ENCODE assay signal across 15 cellular contexts in the genomic region with DNA sequence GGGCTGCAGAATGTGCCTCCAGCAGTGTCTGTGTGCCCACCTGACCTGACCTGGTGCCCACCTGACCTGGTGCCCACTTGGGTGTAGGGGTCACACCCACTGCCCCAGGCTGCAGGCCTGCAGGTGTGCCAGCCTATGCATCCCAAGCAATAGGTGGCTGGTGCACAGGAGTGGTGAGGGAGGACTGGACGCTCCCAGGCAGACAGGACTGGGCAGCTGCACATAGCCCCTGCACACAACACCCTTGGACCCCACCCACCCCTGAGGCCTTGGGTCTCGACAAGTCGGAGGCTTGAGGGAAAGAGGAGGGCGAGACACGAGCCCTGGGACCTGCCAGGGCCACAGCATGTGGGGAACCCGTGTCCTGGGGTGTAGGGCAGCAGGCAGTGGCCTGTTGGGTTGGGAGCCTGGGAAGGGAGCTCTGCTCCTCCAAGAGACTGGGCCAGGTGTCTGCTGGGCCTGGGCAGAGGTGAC. TPM values are rescaled to one million over a fixed set of nuclear protein-coding genes. Genes with fewer than 3 reads are reported as not detected.
DNase-seq lines count a peak whose midpoint lies in the region; ATAC-seq and TF ChIP-seq lines count a peak whose summit lies in the region.
"Had no signal": no experiment of that assay in that cellular context is flagged by ENCODE, and none has a peak within 500 bp of the region (broad histone marks: within the 10 kb centered on the region; RNA-seq: fewer than 3 reads in every experiment).

No MANE protein-coding gene starts in this region.

- H3K27ac ChIP-seq in PC-3 (ENCODE audit: low read length), result peak overlapping the region; percentile 26
- H3K27ac ChIP-seq in right cardiac atrium (ENCODE audit: low read length), result no peak overlapping the region
- peak overlapping the region in 4 of 5 donors; percentile 77 to 86 (median 84) for H3K27ac ChIP-seq in stomach
- H3K27ac ChIP-seq in effector memory CD4-positive, alpha-beta T cell (ENCODE audit: insufficient read depth, low read length, poor library complexity, severe bottlenecking), result no peak overlapping the region
- no peak overlapping the region for H3K27ac ChIP-seq in lower lobe of right lung
- H3K27ac ChIP-seq: ascending aorta had no signal

- no peaks in the 10 kb centered on the region for H3K36me3 ChIP-seq in PC-3 (ENCODE audit: low read depth, low read length)
- no peaks in the 10 kb centered on the region for H3K36me3 ChIP-seq in stomach
- H3K36me3 ChIP-seq in effector memory CD4-positive, alpha-beta T cell (ENCODE audit: control insufficient read depth, insufficient read depth, low read length), result no peaks in the 10 kb centered on the region
- no peaks in the 10 kb centered on the region for H3K36me3 ChIP-seq in lower lobe of right lung
- H3K36me3 ChIP-seq: ascending aorta had no signal

- TF ChIP-seq POLR2A in stomach (IDR thresholded peaks at IDR 0.05), result no peak

- H3K27me3 ChIP-seq in PC-3 (ENCODE audit: low read length), result no peaks in the 10 kb centered on the region
- no peaks in the 10 kb centered on the region for H3K27me3 ChIP-seq in right cardiac atrium (ENCODE audit: control insufficient read depth, insufficient read depth)
- peaks cover 0 to 36% (median 16%) of the 10 kb centered on the region in 3 donors for H3K27me3 ChIP-seq in stomach
- peaks cover 10% of the 10 kb centered on the region for H3K27me3 ChIP-seq in effector memory CD4-positive, alpha-beta T cell (replicated peaks; ENCODE audit: control insufficient read depth, insufficient read depth, low read length, poor library complexity, severe bottlenecking)
- peaks cover 25% of the 10 kb centered on the region for H3K27me3 ChIP-seq in lower lobe of right lung (ENCODE audit: low read depth)

- H3K9ac ChIP-seq in PC-3 (ENCODE audit: low read length), result peak overlapping the region; percentile 22; the same call in 1 of the 2 replicates

- CTCF ChIA-PET in PC-3 (lab: Charles Lee), result no interaction called here

- peaks cover 29% of the 10 kb centered on the region for H3K4me1 ChIP-seq in PC-3 (ENCODE audit: insufficient read depth, low read length)
- H3K4me1 ChIP-seq in right cardiac atrium (ENCODE audit: control insufficient read depth, insufficient read depth, low read length), result no peaks in the 10 kb centered on the region
- peaks cover 35 to 61% (median 45%) of the 10 kb centered on the region in 4 donors for H3K4me1 ChIP-seq in stomach
- H3K4me1 ChIP-seq in effector memory CD4-positive, alpha-beta T cell (ENCODE audit: control insufficient read depth, insufficient read depth, low read length, poor library complexity, severe bottlenecking), result peaks cover 3% of the 10 kb centered on the region
- peaks cover 17% of the 10 kb centered on the region for H3K4me1 ChIP-seq in lower lobe of right lung

- DNase-seq in Daoy (ENCODE audit: low read depth) (peak; percentile 7), PC-3 (no peak), right cardiac atrium (peak in 2 of 3 donors; percentile 41 to 57), stomach (no peak), lower lobe of right lung (no peak)
- no peak for DNase-seq in effector memory CD4-positive, alpha-beta T cell
- DNase-seq in stimulated activated CD4-positive, alpha-beta T cell treated with anti-CD3 and anti-CD28 coated beads, Interleukin-12 subunit alpha, Interleukin-12 subunit beta, amount 100 ng/mL, for 4 hours, result no peak
- DNase-seq: activated CD4-positive, CD25-positive, alpha-beta regulatory T cell; activated gamma-delta T cell treated with Interleukin-2 at 50 U/mL for 16 hours; foreskin fibroblast; HCEC 1CT; NCI-H1417; stimulated activated CD4-positive, alpha-beta T cell treated with anti-CD3 and anti-CD28 coated beads, Interleukin-4, amount 100 ng/mL, for 1 hour; T-helper 17 cell had no signal

- POLR2A ChIA-PET in PC-3 (lab: Charles Lee; ENCODE audit: unreplicated experiment), result no interaction called here

- H3K9me2 ChIP-seq in PC-3 (replicated peaks; ENCODE audit: low read length), result no peaks in the 10 kb centered on the region

- TF ChIP-seq CTCF in PC-3 (conservative IDR thresholded peaks at IDR 0.05; ENCODE audit: low read depth, low read length) (no peak), stomach (IDR thresholded peaks at IDR 0.05) (no peak), lower lobe of right lung (IDR thresholded peaks at IDR 0.05) (no peak)

- WGBS in right cardiac atrium, result 90% methylated on average over 6 of the region's 6 CpGs
- 84 to 89% (median 88%) methylated on average over 3 to 6 of the region's 6 CpGs for WGBS in stomach, 5 donors

- no peaks in the 10 kb centered on the region for H3F3A ChIP-seq in PC-3 (ENCODE audit: low read length, unreplicated experiment)

- H2AFZ ChIP-seq in PC-3 (ENCODE audit: low read length), result no peak overlapping the region

- H3K9me3 ChIP-seq in PC-3 (ENCODE audit: low read length) (no peaks in the 10 kb centered on the region), right cardiac atrium (ENCODE audit: control insufficient read depth, low read length) (no peaks in the 10 kb centered on the region), stomach (no peaks in the 10 kb centered on the region), lower lobe of right lung (no peaks in the 10 kb centered on the region)
- H3K9me3 ChIP-seq in effector memory CD4-positive, alpha-beta T cell (ENCODE audit: control insufficient read depth, low read length), result no peaks in the 10 kb centered on the region
- H3K9me3 ChIP-seq: ascending aorta had no signal

- no TSS peak for BruUV-seq in PC-3 (replicated peaks; lab: Mats Ljungman, UMichigan)

- H3K79me2 ChIP-seq in PC-3 (ENCODE audit: low read length), result no peaks in the 10 kb centered on the region

- H3K4me2 ChIP-seq in PC-3 (ENCODE audit: low read length), result no peak overlapping the region

- H3K4me3 ChIP-seq in PC-3 (ENCODE audit: low read length) (no peak overlapping the region), right cardiac atrium (ENCODE audit: low read length) (no peak overlapping the region), stomach (no peak overlapping the region), lower lobe of right lung (no peak overlapping the region)
- no peak overlapping the region for H3K4me3 ChIP-seq in effector memory CD4-positive, alpha-beta T cell (ENCODE audit: insufficient read depth, low read depth, low read length, poor library complexity, severe bottlenecking)
- H3K4me3 ChIP-seq: ascending aorta had no signal

- TF ChIP-seq EP300 in stomach (IDR thresholded peaks at IDR 0.05), result no peak

- ATAC-seq in PC-3, result no peak
- no peak for ATAC-seq in right cardiac atrium
- no peak for ATAC-seq in lower lobe of right lung
- ATAC-seq: T-helper 17 cell had no signal

- intact Hi-C loops in PC-3 (cut with micrococcal nuclease) (no loop called here), right cardiac atrium (cut with DNase I) (no loop called here), stomach (cut with DNase I; ENCODE audit: low total_unique reads) (no loop called here), lower lobe of right lung (cut with DNase I) (no loop called here)

- H4K20me1 ChIP-seq in PC-3 (ENCODE audit: low read length), result no peaks in the 10 kb centered on the region

RNA-seq across cellular contexts. Expression of a gene that starts 10.8 kb away (rescaled TPM):
- 3.5 and 10.0 TPM in 2 replicates for total RNA-seq in Daoy (2014; rRNA removed; shearing (Covaris generic))
- total RNA-seq in PC-3 (2014; rRNA removed) (35.5 and 36.8 TPM in 2 replicates), right cardiac atrium (10 to 100 TPM in 1 of 4 donors, 1 to 10 TPM in 3; 4.5 to 14.5 (median 7.9) TPM), stomach (100 to 1,000 TPM in 1 of 5 donors, 10 to 100 TPM in 2, 1 to 10 TPM in 2; 1.2 to 323 (median 14.6) TPM), lower lobe of right lung (6.5 TPM)
- polyA plus RNA-seq in right cardiac atrium (4.2 TPM), stomach (1 to 10 TPM; 1.5 to 2.7 (median 2.0) TPM)

RNA-seq across cellular contexts. Expression of a gene that starts 35.4 kb away (rescaled TPM):
- total RNA-seq in Daoy (2014; rRNA removed; shearing (Covaris generic)), result 13.4 and 18.7 TPM in 2 replicates
- 28.9 and 32.7 TPM in 2 replicates for total RNA-seq in PC-3 (2014; rRNA removed)
- total RNA-seq in right cardiac atrium, result 10 to 100 TPM; 10.9 to 17.2 (median 13.1) TPM
- 6.2 TPM for polyA plus RNA-seq in right cardiac atrium
- 100 to 1,000 TPM in 1 of 5 donors, 10 to 100 TPM in 3, 1 to 10 TPM in 1; 9.9 to 180 (median 29.9) TPM for total RNA-seq in stomach
- 1 to 10 TPM; 5.9 to 8.9 (median 6.0) TPM for polyA plus RNA-seq in stomach
- total RNA-seq in lower lobe of right lung, result 27.2 TPM

RNA-seq across cellular contexts. Expression of a gene that starts 57.8 kb away (rescaled TPM):
- 62.2 and 74.7 TPM in 2 replicates for total RNA-seq in Daoy (2014; rRNA removed; shearing (Covaris generic))
- 50.7 and 69.5 TPM in 2 replicates for total RNA-seq in PC-3 (2014; rRNA removed)
- 10 to 100 TPM; 34.8 to 38.6 (median 37.1) TPM for total RNA-seq in right cardiac atrium
- polyA plus RNA-seq in right cardiac atrium, result 33.8 TPM
- 100 to 1,000 TPM in 1 of 5 donors, 10 to 100 TPM in 4; 11.2 to 134 (median 44.9) TPM for total RNA-seq in stomach
- polyA plus RNA-seq in stomach, result 10 to 100 TPM; 29.0 to 38.0 (median 34.2) TPM
- total RNA-seq in lower lobe of right lung, result 44.7 TPM

Comparison
In these comparisons a context has a peak if more than half of its experiments do, and no peak if none do; other contexts are left out.
1. DNase-seq: peak in Daoy (single experiment) and right cardiac atrium (2 of 3); none in PC-3 (single experiment), stomach (single experiment), effector memory CD4-positive, alpha-beta T cell (0 of 3), lower lobe of right lung (single experiment) and stimulated activated CD4-positive, alpha-beta T cell treated with anti-CD3 and anti-CD28 coated beads, Interleukin-12 subunit alpha, Interleukin-12 subunit beta, amount 100 ng/mL, for 4 hours (single experiment).
2. H3K27ac ChIP-seq: peak in PC-3 (single experiment) and stomach (4 of 5); none in right cardiac atrium (single experiment), effector memory CD4-positive, alpha-beta T cell (single experiment) and lower lobe of right lung (single experiment).